Comparison of ENCODE assay signal across 40 cellular contexts in the genomic region with DNA sequence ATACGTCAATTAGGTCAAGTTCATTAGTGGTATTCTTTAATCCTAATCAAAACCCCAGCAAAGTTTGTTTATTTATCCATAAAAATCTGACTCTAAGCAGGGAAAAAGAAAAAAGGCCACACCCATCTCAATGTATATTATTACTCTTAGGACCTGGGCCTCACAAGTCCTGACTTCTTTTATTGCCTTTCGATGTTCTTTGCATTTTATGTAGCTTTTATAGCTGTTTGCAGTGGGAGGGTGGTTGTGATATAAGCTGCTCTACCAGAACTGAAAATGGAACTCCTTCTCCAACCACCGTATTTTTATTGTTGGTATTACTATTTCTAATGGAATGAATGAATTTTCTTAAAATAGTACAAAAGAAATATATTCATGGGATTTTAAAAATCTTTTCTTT.
"Had no signal": no experiment of that assay in that cellular context is flagged by ENCODE, and none has a peak within 500 bp of the region (broad histone marks: within the 10 kb centered on the region; RNA-seq: fewer than 3 reads in every experiment).

No MANE protein-coding gene starts in this region.

- H3K36me3 Mint-ChIP-seq: activated CD8-positive, alpha-beta memory T cell treated with anti-CD3 and anti-CD28 coated beads, Interleukin-2, amount 10 ng/mL, durations not matched to agents 7 days and 5 days; activated naive CD4-positive, alpha-beta T cell treated with anti-CD3 and anti-CD28 coated beads, Interleukin-2, amount 10 ng/mL, durations not matched to agents 7 days and 5 days; activated naive CD4-positive, alpha-beta T cell treated with anti-CD3 and anti-CD28 coated beads, Interleukin-2, amount 50 U/mL, for 24 hours; activated naive CD8-positive, alpha-beta T cell; activated naive CD8-positive, alpha-beta T cell treated with anti-CD3 and anti-CD28 coated beads, Interleukin-2, amount 10 ng/mL, durations not matched to agents 7 days and 5 days; brain; WTC11 had no signal

- H3K27ac Mint-ChIP-seq: activated CD4-positive, alpha-beta memory T cell treated with anti-CD3 and anti-CD28 coated beads, Interleukin-2, amount 10 ng/mL, durations not matched to agents 7 days and 5 days; activated CD4-positive, alpha-beta T cell treated with anti-CD3 and anti-CD28 coated beads for 36 hours; activated CD4-positive, alpha-beta T cell treated with anti-CD3 and anti-CD28 coated beads, Interleukin-2, amount 10 ng/mL, durations not matched to agents 7 days and 5 days; activated CD8-positive, alpha-beta memory T cell treated with anti-CD3 and anti-CD28 coated beads, Interleukin-2, amount 10 ng/mL, durations not matched to agents 7 days and 5 days; activated CD8-positive, alpha-beta T cell treated with anti-CD3 and anti-CD28 coated beads, Interleukin-2, amount 10 ng/mL, durations not matched to agents 7 days and 5 days; activated naive CD4-positive, alpha-beta T cell treated with anti-CD3 and anti-CD28 coated beads, Interleukin-2, amount 10 ng/mL, durations not matched to agents 7 days and 5 days; activated naive CD4-positive, alpha-beta T cell treated with anti-CD3 and anti-CD28 coated beads, Interleukin-2, amount 50 U/mL, for 24 hours; activated naive CD8-positive, alpha-beta T cell; activated naive CD8-positive, alpha-beta T cell treated with anti-CD3 and anti-CD28 coated beads, Interleukin-2, amount 10 ng/mL, durations not matched to agents 7 days and 5 days; activated naive CD8-positive, alpha-beta T cell treated with anti-CD3 and anti-CD28 coated beads, Interleukin-2, amount 50 U/mL, for 24 hours; activated T-cell treated with anti-CD3 and anti-CD28 coated beads, Interleukin-2, amount 50 U/mL, for 24 hours; activated T-helper 2 cell treated with anti-CD3 and anti-CD28 coated beads, Interferon-gamma antibody, Interleukin-2, Interleukin-4, amounts not matched to agents 10 μg/mL and 5 μg/mL and 100 μg/mL, durations not matched to agents 14 hours and 24 hours and 36 hours; brain; T-helper 1 cell treated with Interleukin-12 subunit alpha and Interleukin-12 subunit beta and Interleukin-4 antibody, amounts not matched to agents 30 μg/mL and 1 μg/mL, for 36 hours; T-helper 2 cell treated with Interferon-gamma antibody and Interleukin-4, amounts not matched to agents 5 μg/mL and 100 μg/mL, for 36 hours; WTC11 had no signal

- H3K27me3 ChIP-seq: ascending aorta, cardiac muscle cell had no signal

- ATAC-seq: activated CD4-positive, alpha-beta T cell treated with anti-CD3 and anti-CD28 coated beads for 36 hours; activated CD4-positive, CD25-positive, alpha-beta regulatory T cell treated with anti-CD3 and anti-CD28 coated beads, Interleukin-2, amount 50 U/mL, for 24 hours; activated CD8-positive, alpha-beta memory T cell treated with anti-CD3 and anti-CD28 coated beads, Interleukin-2, amount 10 ng/mL, durations not matched to agents 7 days and 5 days; activated CD8-positive, alpha-beta T cell treated with anti-CD3 and anti-CD28 coated beads, Interleukin-2, amount 10 ng/mL, durations not matched to agents 7 days and 5 days; activated naive CD8-positive, alpha-beta T cell treated with anti-CD3 and anti-CD28 coated beads, Interleukin-2, amount 50 U/mL, for 24 hours; WTC11 had no signal

- H3K27me3 Mint-ChIP-seq: activated CD4-positive, alpha-beta memory T cell treated with anti-CD3 and anti-CD28 coated beads, Interleukin-2, amount 10 ng/mL, durations not matched to agents 7 days and 5 days; activated CD4-positive, alpha-beta T cell treated with anti-CD3 and anti-CD28 coated beads for 36 hours; activated CD4-positive, alpha-beta T cell treated with anti-CD3 and anti-CD28 coated beads, Interleukin-2, amount 10 ng/mL, durations not matched to agents 7 days and 5 days; activated CD8-positive, alpha-beta memory T cell treated with anti-CD3 and anti-CD28 coated beads, Interleukin-2, amount 10 ng/mL, durations not matched to agents 7 days and 5 days; activated naive CD4-positive, alpha-beta T cell treated with anti-CD3 and anti-CD28 coated beads, Interleukin-2, amount 10 ng/mL, durations not matched to agents 7 days and 5 days; activated naive CD4-positive, alpha-beta T cell treated with anti-CD3 and anti-CD28 coated beads, Interleukin-2, amount 50 U/mL, for 24 hours; activated naive CD8-positive, alpha-beta T cell; activated naive CD8-positive, alpha-beta T cell treated with anti-CD3 and anti-CD28 coated beads, Interleukin-2, amount 10 ng/mL, durations not matched to agents 7 days and 5 days; activated naive CD8-positive, alpha-beta T cell treated with anti-CD3 and anti-CD28 coated beads, Interleukin-2, amount 50 U/mL, for 24 hours; central memory CD8-positive, alpha-beta T cell had no signal

- H3K4me3 ChIP-seq: ascending aorta, cardiac muscle cell had no signal

- H3K4me1 Mint-ChIP-seq: activated CD4-positive, alpha-beta memory T cell treated with anti-CD3 and anti-CD28 coated beads, Interleukin-2, amount 10 ng/mL, durations not matched to agents 7 days and 5 days; activated CD4-positive, alpha-beta T cell treated with anti-CD3 and anti-CD28 coated beads for 36 hours; activated CD4-positive, alpha-beta T cell treated with anti-CD3 and anti-CD28 coated beads, Interleukin-2, amount 10 ng/mL, durations not matched to agents 7 days and 5 days; activated CD8-positive, alpha-beta memory T cell treated with anti-CD3 and anti-CD28 coated beads, Interleukin-2, amount 10 ng/mL, durations not matched to agents 7 days and 5 days; activated naive CD4-positive, alpha-beta T cell treated with anti-CD3 and anti-CD28 coated beads, Interleukin-2, amount 10 ng/mL, durations not matched to agents 7 days and 5 days; activated naive CD4-positive, alpha-beta T cell treated with anti-CD3 and anti-CD28 coated beads, Interleukin-2, amount 50 U/mL, for 24 hours; activated naive CD8-positive, alpha-beta T cell treated with anti-CD3 and anti-CD28 coated beads, Interleukin-2, amount 10 ng/mL, durations not matched to agents 7 days and 5 days; activated naive CD8-positive, alpha-beta T cell treated with anti-CD3 and anti-CD28 coated beads, Interleukin-2, amount 50 U/mL, for 24 hours; brain; central memory CD8-positive, alpha-beta T cell; WTC11 had no signal

- H3K27ac ChIP-seq: ascending aorta, cardiac muscle cell, WERI-Rb-1 had no signal

- H3K4me3 Mint-ChIP-seq: activated CD4-positive, alpha-beta memory T cell treated with anti-CD3 and anti-CD28 coated beads, Interleukin-2, amount 10 ng/mL, durations not matched to agents 7 days and 5 days; activated CD4-positive, alpha-beta T cell treated with anti-CD3 and anti-CD28 coated beads for 36 hours; activated CD4-positive, alpha-beta T cell treated with anti-CD3 and anti-CD28 coated beads, Interleukin-2, amount 10 ng/mL, durations not matched to agents 7 days and 5 days; activated CD8-positive, alpha-beta memory T cell treated with anti-CD3 and anti-CD28 coated beads, Interleukin-2, amount 10 ng/mL, durations not matched to agents 7 days and 5 days; activated CD8-positive, alpha-beta T cell treated with anti-CD3 and anti-CD28 coated beads, Interleukin-2, amount 10 ng/mL, durations not matched to agents 7 days and 5 days; activated naive CD4-positive, alpha-beta T cell treated with anti-CD3 and anti-CD28 coated beads, Interleukin-2, amount 10 ng/mL, durations not matched to agents 7 days and 5 days; activated naive CD4-positive, alpha-beta T cell treated with anti-CD3 and anti-CD28 coated beads, Interleukin-2, amount 50 U/mL, for 24 hours; activated naive CD8-positive, alpha-beta T cell; activated naive CD8-positive, alpha-beta T cell treated with anti-CD3 and anti-CD28 coated beads, Interleukin-2, amount 10 ng/mL, durations not matched to agents 7 days and 5 days; activated naive CD8-positive, alpha-beta T cell treated with anti-CD3 and anti-CD28 coated beads, Interleukin-2, amount 50 U/mL, for 24 hours; activated T-cell treated with anti-CD3 and anti-CD28 coated beads, Interleukin-2, amount 50 U/mL, for 24 hours; brain; central memory CD8-positive, alpha-beta T cell; T-helper 1 cell treated with Interleukin-12 subunit alpha and Interleukin-12 subunit beta and Interleukin-4 antibody, amounts not matched to agents 30 μg/mL and 1 μg/mL, for 36 hours; T-helper 2 cell treated with Interferon-gamma antibody and Interleukin-4, amounts not matched to agents 5 μg/mL and 100 μg/mL, for 36 hours; WTC11 had no signal

- H3K9me3 ChIP-seq: ascending aorta had no signal

- H3K36me3 ChIP-seq: ascending aorta, cardiac muscle cell, WERI-Rb-1 had no signal

- H3K9me3 Mint-ChIP-seq: activated CD4-positive, alpha-beta memory T cell treated with anti-CD3 and anti-CD28 coated beads, Interleukin-2, amount 10 ng/mL, durations not matched to agents 7 days and 5 days; activated CD4-positive, alpha-beta T cell treated with anti-CD3 and anti-CD28 coated beads, Interleukin-2, amount 10 ng/mL, durations not matched to agents 7 days and 5 days; activated naive CD4-positive, alpha-beta T cell treated with anti-CD3 and anti-CD28 coated beads, Interleukin-2, amount 10 ng/mL, durations not matched to agents 7 days and 5 days; activated naive CD4-positive, alpha-beta T cell treated with anti-CD3 and anti-CD28 coated beads, Interleukin-2, amount 50 U/mL, for 24 hours; activated naive CD8-positive, alpha-beta T cell treated with anti-CD3 and anti-CD28 coated beads, Interleukin-2, amount 10 ng/mL, durations not matched to agents 7 days and 5 days; activated naive CD8-positive, alpha-beta T cell treated with anti-CD3 and anti-CD28 coated beads, Interleukin-2, amount 50 U/mL, for 24 hours; activated T-cell treated with anti-CD3 and anti-CD28 coated beads, Interleukin-2, amount 50 U/mL, for 24 hours; activated T-helper 2 cell treated with anti-CD3 and anti-CD28 coated beads, Interferon-gamma antibody, Interleukin-2, Interleukin-4, amounts not matched to agents 10 μg/mL and 5 μg/mL and 100 μg/mL, durations not matched to agents 14 hours and 24 hours and 36 hours; brain; central memory CD8-positive, alpha-beta T cell; T-helper 1 cell treated with Interleukin-12 subunit alpha and Interleukin-12 subunit beta and Interleukin-4 antibody, amounts not matched to agents 30 μg/mL and 1 μg/mL, for 36 hours; T-helper 2 cell treated with Interferon-gamma antibody and Interleukin-4, amounts not matched to agents 5 μg/mL and 100 μg/mL, for 36 hours; WTC11 had no signal

- FAIRE-seq: bronchial epithelial cell, TTC549 had no signal

- DNase-seq: activated CD4-positive, alpha-beta memory T cell treated with anti-CD3 and anti-CD28 coated beads, Interleukin-2, amount 10 ng/mL, durations not matched to agents 7 days and 5 days; activated CD4-positive, alpha-beta T cell treated with anti-CD3 and anti-CD28 coated beads for 1 hour; activated CD4-positive, alpha-beta T cell treated with anti-CD3 and anti-CD28 coated beads for 36 hours; activated CD4-positive, alpha-beta T cell treated with anti-CD3 and anti-CD28 coated beads for 48 hours; activated CD4-positive, alpha-beta T cell treated with anti-CD3 and anti-CD28 coated beads, Interleukin-2, amount 10 ng/mL, durations not matched to agents 7 days and 5 days; activated CD4-positive, alpha-beta T cell treated with anti-CD3 and anti-CD28 coated beads, Interleukin-2, amount 50 U/mL, for 48 hours; activated CD4-positive, CD25-positive, alpha-beta regulatory T cell; activated CD8-positive, alpha-beta memory T cell treated with anti-CD3 and anti-CD28 coated beads for 24 hours; activated CD8-positive, alpha-beta memory T cell treated with anti-CD3 and anti-CD28 coated beads, Interleukin-2, amount 10 ng/mL, durations not matched to agents 7 days and 5 days; activated CD8-positive, alpha-beta memory T cell treated with anti-CD3 and anti-CD28 coated beads, Interleukin-2, amount 50 U/mL, for 48 hours; activated CD8-positive, alpha-beta T cell treated with anti-CD3 and anti-CD28 coated beads, Interleukin-2, amount 10 ng/mL, durations not matched to agents 7 days and 5 days; activated effector memory CD4-positive, alpha-beta T cell treated with Interleukin-2 at 50 U/mL for 16 hours; activated gamma-delta T cell; activated naive CD4-positive, alpha-beta T cell treated with anti-CD3 and anti-CD28 coated beads, Interleukin-2, amount 10 ng/mL, durations not matched to agents 7 days and 5 days; activated naive CD4-positive, alpha-beta T cell treated with Interleukin-2 at 50 U/mL for 16 hours; activated naive CD8-positive, alpha-beta T cell treated with anti-CD3 and anti-CD28 coated beads, Interleukin-2, amount 10 ng/mL, durations not matched to agents 7 days and 5 days; activated naive CD8-positive, alpha-beta T cell treated with anti-CD3 and anti-CD28 coated beads, Interleukin-2, amount 50 U/mL, for 24 hours; activated T-cell treated with anti-CD3 and anti-CD28 coated beads, Interleukin-2, amount 50 U/mL, for 24 hours; activated T-cell treated with anti-CD3 and anti-CD28 coated beads, Interleukin-2, amount 50 U/mL, for 48 hours; amygdala; anterior cingulate cortex; caudate nucleus; cerebellar nuclear complex; T-helper 1 cell; T-helper 2 cell; T-helper 9 cell; WERI-Rb-1 had no signal

- H3K4me1 ChIP-seq: ascending aorta had no signal
